2 cellular contexts compared by ENCODE assay signal in genomic region chr22:39244496-39245129, GRCh38.
TF ChIP-seq lines count a peak whose summit lies in the region.

Gene PDGFB (minus strand): TSS chr22:39244982. CDS start chr22:39243963, 1,019 bp downstream.

TF ChIP-seq in Ishikawa, 13 proteins besides CTCF, POLR2A, EP300 and RAD21 (continued from another document):
- peak; percentile 67; the same call in 1 of the 2 replicates for TF ChIP-seq TAF1 (IDR thresholded peaks at IDR 0.05; ENCODE audit: low read depth)
- TF ChIP-seq, protein P1, sequence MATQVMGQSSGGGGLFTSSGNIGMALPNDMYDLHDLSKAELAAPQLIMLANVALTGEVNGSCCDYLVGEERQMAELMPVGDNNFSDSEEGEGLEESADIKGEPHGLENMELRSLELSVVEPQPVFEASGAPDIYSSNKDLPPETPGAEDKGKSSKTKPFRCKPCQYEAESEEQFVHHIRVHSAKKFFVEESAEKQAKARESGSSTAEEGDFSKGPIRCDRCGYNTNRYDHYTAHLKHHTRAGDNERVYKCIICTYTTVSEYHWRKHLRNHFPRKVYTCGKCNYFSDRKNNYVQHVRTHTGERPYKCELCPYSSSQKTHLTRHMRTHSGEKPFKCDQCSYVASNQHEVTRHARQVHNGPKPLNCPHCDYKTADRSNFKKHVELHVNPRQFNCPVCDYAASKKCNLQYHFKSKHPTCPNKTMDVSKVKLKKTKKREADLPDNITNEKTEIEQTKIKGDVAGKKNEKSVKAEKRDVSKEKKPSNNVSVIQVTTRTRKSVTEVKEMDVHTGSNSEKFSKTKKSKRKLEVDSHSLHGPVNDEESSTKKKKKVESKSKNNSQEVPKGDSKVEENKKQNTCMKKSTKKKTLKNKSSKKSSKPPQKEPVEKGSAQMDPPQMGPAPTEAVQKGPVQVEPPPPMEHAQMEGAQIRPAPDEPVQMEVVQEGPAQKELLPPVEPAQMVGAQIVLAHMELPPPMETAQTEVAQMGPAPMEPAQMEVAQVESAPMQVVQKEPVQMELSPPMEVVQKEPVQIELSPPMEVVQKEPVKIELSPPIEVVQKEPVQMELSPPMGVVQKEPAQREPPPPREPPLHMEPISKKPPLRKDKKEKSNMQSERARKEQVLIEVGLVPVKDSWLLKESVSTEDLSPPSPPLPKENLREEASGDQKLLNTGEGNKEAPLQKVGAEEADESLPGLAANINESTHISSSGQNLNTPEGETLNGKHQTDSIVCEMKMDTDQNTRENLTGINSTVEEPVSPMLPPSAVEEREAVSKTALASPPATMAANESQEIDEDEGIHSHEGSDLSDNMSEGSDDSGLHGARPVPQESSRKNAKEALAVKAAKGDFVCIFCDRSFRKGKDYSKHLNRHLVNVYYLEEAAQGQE (IDR thresholded peaks at IDR 0.05; ENCODE audit: low read depth) = no peak
- 0 out of 2 replicates have a peak, but pooled peaks have one; percentile 8 for TF ChIP-seq TCF12 (IDR thresholded peaks at IDR 0.05; ENCODE audit: low read depth)

TF ChIP-seq in K562, 482 proteins besides CTCF, POLR2A, EP300 and RAD21 (continued from another document):
- TF ChIP-seq, protein P2, sequence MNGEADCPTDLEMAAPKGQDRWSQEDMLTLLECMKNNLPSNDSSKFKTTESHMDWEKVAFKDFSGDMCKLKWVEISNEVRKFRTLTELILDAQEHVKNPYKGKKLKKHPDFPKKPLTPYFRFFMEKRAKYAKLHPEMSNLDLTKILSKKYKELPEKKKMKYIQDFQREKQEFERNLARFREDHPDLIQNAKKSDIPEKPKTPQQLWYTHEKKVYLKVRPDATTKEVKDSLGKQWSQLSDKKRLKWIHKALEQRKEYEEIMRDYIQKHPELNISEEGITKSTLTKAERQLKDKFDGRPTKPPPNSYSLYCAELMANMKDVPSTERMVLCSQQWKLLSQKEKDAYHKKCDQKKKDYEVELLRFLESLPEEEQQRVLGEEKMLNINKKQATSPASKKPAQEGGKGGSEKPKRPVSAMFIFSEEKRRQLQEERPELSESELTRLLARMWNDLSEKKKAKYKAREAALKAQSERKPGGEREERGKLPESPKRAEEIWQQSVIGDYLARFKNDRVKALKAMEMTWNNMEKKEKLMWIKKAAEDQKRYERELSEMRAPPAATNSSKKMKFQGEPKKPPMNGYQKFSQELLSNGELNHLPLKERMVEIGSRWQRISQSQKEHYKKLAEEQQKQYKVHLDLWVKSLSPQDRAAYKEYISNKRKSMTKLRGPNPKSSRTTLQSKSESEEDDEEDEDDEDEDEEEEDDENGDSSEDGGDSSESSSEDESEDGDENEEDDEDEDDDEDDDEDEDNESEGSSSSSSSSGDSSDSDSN (IDR thresholded peaks at IDR 0.05; ENCODE audit: borderline replicate concordance in 1 of 2, low read depth in 2 of 2, low read length in 2 of 2) = peak in 1 of 2 experiments; percentile 45; a peak in 1 of 4 replicates
- TF ChIP-seq MXI1 (IDR thresholded peaks at IDR 0.05; ENCODE audit: low read depth, low read length) = no peak
- TF ChIP-seq POLR2G (IDR thresholded peaks at IDR 0.05; ENCODE audit: low read depth, low read length) = peak; percentile 68
- no peak for TF ChIP-seq SMAD4 (CRISPR knock-in tag; conservative IDR thresholded peaks at IDR 0.05)
- TF ChIP-seq RBFOX2 (IDR thresholded peaks at IDR 0.05; ENCODE audit: low read depth, low read length) = peak; percentile 52; the same call in 1 of the 2 replicates
- TF ChIP-seq POLR2B (IDR thresholded peaks at IDR 0.05; ENCODE audit: low read depth, partially characterized antibody) = no peak
- peak; percentile 50; the same call in 1 of the 2 replicates for TF ChIP-seq TFAP4 (CRISPR knock-in tag; IDR thresholded peaks at IDR 0.05; ENCODE audit: borderline replicate concordance)
- TF ChIP-seq MCM3 (IDR thresholded peaks at IDR 0.05) = no peak
- no peak for TF ChIP-seq TFAM (CRISPR knock-in tag; conservative IDR thresholded peaks at IDR 0.05)
- peak; percentile 21; the same call in 1 of the 2 replicates for TF ChIP-seq PHF8 (IDR thresholded peaks at IDR 0.05; ENCODE audit: borderline replicate concordance, low read length)
- TF ChIP-seq EGR1 (conservative IDR thresholded peaks at IDR 0.05) = 0 out of 2 replicates have a peak, but pooled peaks have one; percentile 29
- TF ChIP-seq, protein P3, sequence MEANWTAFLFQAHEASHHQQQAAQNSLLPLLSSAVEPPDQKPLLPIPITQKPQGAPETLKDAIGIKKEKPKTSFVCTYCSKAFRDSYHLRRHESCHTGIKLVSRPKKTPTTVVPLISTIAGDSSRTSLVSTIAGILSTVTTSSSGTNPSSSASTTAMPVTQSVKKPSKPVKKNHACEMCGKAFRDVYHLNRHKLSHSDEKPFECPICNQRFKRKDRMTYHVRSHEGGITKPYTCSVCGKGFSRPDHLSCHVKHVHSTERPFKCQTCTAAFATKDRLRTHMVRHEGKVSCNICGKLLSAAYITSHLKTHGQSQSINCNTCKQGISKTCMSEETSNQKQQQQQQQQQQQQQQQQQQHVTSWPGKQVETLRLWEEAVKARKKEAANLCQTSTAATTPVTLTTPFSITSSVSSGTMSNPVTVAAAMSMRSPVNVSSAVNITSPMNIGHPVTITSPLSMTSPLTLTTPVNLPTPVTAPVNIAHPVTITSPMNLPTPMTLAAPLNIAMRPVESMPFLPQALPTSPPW (CRISPR knock-in tag; IDR thresholded peaks at IDR 0.05) = peak; percentile 22; the same call in 1 of the 2 replicates
- TF ChIP-seq, protein P4, sequence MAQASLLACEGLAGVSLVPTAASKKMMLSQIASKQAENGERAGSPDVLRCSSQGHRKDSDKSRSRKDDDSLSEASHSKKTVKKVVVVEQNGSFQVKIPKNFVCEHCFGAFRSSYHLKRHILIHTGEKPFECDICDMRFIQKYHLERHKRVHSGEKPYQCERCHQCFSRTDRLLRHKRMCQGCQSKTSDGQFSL (CRISPR knock-in tag; IDR thresholded peaks at IDR 0.05) = no peak
- TF ChIP-seq, protein P4 (tag; IDR thresholded peaks at IDR 0.05) = no peak
- TF ChIP-seq KDM5B (IDR thresholded peaks at IDR 0.05; ENCODE audit: insufficient replicate concordance, low read depth, low read length) = peak; percentile 70
- peak; percentile 40 to 52; a peak in 3 of 4 replicates for TF ChIP-seq NRF1 (conservative IDR thresholded peaks at IDR 0.05 in 1 of 2, IDR thresholded peaks at IDR 0.05 in 1 of 2)
- TF ChIP-seq HNRNPLL (IDR thresholded peaks at IDR 0.05; ENCODE audit: low read depth, low read length, poor library complexity, severe bottlenecking) = peak; percentile 25
- TF ChIP-seq MIER1 (IDR thresholded peaks at IDR 0.05; ENCODE audit: low read depth) = no peak
- TF ChIP-seq SMARCA4 (IDR thresholded peaks at IDR 0.05) = no peak
- TF ChIP-seq TAF15 (IDR thresholded peaks at IDR 0.05; ENCODE audit: low read depth, low read length) = no peak
- TF ChIP-seq ZNF384 (IDR thresholded peaks at IDR 0.05; ENCODE audit: low read depth, low read length) = 0 out of 2 replicates have a peak, but pooled peaks have one; percentile 9
- peak; percentile 22 for TF ChIP-seq TBP (optimal IDR thresholded peaks at IDR 0.05; ENCODE audit: low read depth, low read length)
